ENCODE assay signal across 1 cellular context in the genomic region with DNA sequence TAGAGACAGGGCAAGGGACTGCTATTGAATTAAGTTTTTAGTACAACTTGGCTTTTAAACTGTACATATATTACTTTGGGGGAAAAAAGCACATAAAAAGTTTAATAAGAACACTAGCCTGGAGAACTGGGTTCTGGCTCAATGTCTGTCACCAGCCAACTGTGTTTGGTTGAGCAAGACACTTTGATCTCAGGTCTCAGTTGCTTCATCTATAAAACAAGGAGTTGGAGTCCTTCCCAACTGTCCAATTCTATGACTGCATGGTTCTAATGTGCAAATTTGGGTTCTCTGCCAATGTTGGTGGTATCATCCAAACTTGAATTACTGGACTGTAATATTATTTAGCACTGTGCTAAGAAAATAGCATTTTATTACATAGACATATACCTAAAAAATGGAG.
TF ChIP-seq lines count a peak whose summit lies in the region.

No MANE protein-coding gene starts in this region.

TF ChIP-seq in liver, 16 proteins besides CTCF, POLR2A, EP300 and RAD21 (continued from another document):
- TF ChIP-seq FOXA2 (IDR thresholded peaks at IDR 0.05) (no peak), HNF4A (conservative IDR thresholded peaks at IDR 0.05) (peak; percentile 58 to 72), JUND (IDR thresholded peaks at IDR 0.05) (peak in 1 of 2 donors; percentile 36), NR2F2 (IDR thresholded peaks at IDR 0.05) (no peak), HNF4G (IDR thresholded peaks at IDR 0.05) (peak; percentile 19), GABPA (IDR thresholded peaks at IDR 0.05 in 1 of 2, conservative IDR thresholded peaks at IDR 0.05 in 1 of 2) (no peak)
- TF ChIP-seq, protein P1, sequence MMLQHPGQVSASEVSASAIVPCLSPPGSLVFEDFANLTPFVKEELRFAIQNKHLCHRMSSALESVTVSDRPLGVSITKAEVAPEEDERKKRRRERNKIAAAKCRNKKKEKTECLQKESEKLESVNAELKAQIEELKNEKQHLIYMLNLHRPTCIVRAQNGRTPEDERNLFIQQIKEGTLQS (IDR thresholded peaks at IDR 0.05): no peak
- TF ChIP-seq, protein P2, sequence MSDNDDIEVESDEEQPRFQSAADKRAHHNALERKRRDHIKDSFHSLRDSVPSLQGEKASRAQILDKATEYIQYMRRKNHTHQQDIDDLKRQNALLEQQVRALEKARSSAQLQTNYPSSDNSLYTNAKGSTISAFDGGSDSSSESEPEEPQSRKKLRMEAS (IDR thresholded peaks at IDR 0.05): no peak
- TF ChIP-seq, protein P3, sequence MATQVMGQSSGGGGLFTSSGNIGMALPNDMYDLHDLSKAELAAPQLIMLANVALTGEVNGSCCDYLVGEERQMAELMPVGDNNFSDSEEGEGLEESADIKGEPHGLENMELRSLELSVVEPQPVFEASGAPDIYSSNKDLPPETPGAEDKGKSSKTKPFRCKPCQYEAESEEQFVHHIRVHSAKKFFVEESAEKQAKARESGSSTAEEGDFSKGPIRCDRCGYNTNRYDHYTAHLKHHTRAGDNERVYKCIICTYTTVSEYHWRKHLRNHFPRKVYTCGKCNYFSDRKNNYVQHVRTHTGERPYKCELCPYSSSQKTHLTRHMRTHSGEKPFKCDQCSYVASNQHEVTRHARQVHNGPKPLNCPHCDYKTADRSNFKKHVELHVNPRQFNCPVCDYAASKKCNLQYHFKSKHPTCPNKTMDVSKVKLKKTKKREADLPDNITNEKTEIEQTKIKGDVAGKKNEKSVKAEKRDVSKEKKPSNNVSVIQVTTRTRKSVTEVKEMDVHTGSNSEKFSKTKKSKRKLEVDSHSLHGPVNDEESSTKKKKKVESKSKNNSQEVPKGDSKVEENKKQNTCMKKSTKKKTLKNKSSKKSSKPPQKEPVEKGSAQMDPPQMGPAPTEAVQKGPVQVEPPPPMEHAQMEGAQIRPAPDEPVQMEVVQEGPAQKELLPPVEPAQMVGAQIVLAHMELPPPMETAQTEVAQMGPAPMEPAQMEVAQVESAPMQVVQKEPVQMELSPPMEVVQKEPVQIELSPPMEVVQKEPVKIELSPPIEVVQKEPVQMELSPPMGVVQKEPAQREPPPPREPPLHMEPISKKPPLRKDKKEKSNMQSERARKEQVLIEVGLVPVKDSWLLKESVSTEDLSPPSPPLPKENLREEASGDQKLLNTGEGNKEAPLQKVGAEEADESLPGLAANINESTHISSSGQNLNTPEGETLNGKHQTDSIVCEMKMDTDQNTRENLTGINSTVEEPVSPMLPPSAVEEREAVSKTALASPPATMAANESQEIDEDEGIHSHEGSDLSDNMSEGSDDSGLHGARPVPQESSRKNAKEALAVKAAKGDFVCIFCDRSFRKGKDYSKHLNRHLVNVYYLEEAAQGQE (IDR thresholded peaks at IDR 0.05): peak; percentile 41
